Comparison of ENCODE assay signal across 8 cellular contexts in the genomic region with DNA sequence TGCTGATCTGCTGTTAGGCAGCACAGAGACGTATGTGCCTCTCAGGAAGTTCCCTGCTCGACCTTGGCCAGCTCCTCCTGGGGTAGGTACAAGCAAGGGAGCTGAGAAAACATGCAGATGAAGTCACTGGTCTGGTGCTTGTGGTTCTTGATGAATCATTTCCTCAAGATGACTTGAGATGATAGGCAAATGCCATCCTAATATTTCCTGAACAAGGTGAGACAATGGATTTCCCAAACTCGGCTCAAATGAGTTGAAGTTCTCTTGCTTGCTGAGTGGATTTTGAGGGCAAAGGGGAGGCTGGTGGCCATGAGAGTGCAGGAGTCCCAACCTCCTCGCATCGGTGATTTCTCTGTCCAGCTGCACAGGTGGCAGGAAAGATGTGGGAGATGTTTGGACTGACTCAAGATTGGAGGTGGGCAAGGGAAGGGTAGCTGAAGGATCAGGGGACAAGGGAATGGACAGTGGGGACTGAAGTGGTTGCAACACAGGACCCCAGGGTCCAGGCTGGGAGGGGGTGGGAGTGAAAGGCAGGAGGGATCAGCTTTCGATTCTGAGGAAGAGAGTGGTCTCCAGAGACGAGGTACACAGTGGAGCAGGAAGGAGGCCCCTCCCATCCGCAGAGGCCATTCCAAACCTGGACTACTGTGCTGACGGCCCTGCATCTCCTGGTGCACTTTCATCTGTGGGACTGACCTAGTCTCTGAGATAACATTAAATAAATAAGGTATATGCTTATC.
DNase-seq lines count a peak whose midpoint lies in the region; ATAC-seq and TF ChIP-seq lines count a peak whose summit lies in the region.

No MANE protein-coding gene starts in this region.

- H3K4me3 ChIP-seq in left ventricle myocardium inferior: no peak overlapping the region

- no peaks in the 10 kb centered on the region for H3K9me3 ChIP-seq in left ventricle myocardium inferior (replicated peaks)

- ATAC-seq in GM19397 (IDR thresholded peaks at IDR 0.05; ENCODE audit: unreplicated experiment) (no peak), HG02763 (IDR thresholded peaks at IDR 0.05; ENCODE audit: unreplicated experiment) (no peak)

- H3K27me3 ChIP-seq in left ventricle myocardium inferior (ENCODE audit: low read depth): no peaks in the 10 kb centered on the region

- H3K4me1 ChIP-seq in left ventricle myocardium inferior: peaks cover 68% of the 10 kb centered on the region

- DNase-seq in ACHN (peak; percentile 93), HT1080 (ENCODE audit: low read depth) (peak; percentile 97), activated T-helper 1 cell treated with Interleukin-2 at 50 U/mL for 16 hours (ENCODE audit: low read depth) (peak; percentile 10), left ventricle myocardium inferior (no peak), NCI-H748 (lab: John Stamatoyannopoulos, UW; ENCODE audit: unreplicated experiment) (no peak)
- DNase-seq in stimulated activated CD8-positive, alpha-beta memory T cell treated with anti-CD3 and anti-CD28 coated beads, Interleukin-12 subunit alpha, Interleukin-12 subunit beta, amount 100 ng/mL, for 1 hour (ENCODE audit: low read depth): peak; percentile 15

- intact Hi-C loops in left ventricle myocardium inferior (cut with micrococcal nuclease): no loop called here

- in situ Hi-C loops in ACHN (cut with HindIII; ENCODE audit: low pct_ligation_motif_present, low pct_unique_long_range_greater_than_20kb, low sequenced_read_pairs): no loop called here

- peak overlapping the region; percentile 74 for H3K27ac ChIP-seq in left ventricle myocardium inferior (replicated peaks)

- H3K36me3 ChIP-seq in left ventricle myocardium inferior: peaks cover 79% of the 10 kb centered on the region

- no peak for TF ChIP-seq CTCF in left ventricle myocardium inferior (IDR thresholded peaks at IDR 0.05; ENCODE audit: borderline replicate concordance)

Comparison
In these comparisons a context has a peak if more than half of its experiments do, and no peak if none do; other contexts are left out.
1. DNase-seq: peak in ACHN (single experiment), HT1080 (single experiment), activated T-helper 1 cell treated with Interleukin-2 at 50 U/mL for 16 hours (single experiment) and stimulated activated CD8-positive, alpha-beta memory T cell treated with anti-CD3 and anti-CD28 coated beads, Interleukin-12 subunit alpha, Interleukin-12 subunit beta, amount 100 ng/mL, for 1 hour (single experiment); none in left ventricle myocardium inferior (single experiment) and NCI-H748 (single experiment).